In the genomic region with DNA sequence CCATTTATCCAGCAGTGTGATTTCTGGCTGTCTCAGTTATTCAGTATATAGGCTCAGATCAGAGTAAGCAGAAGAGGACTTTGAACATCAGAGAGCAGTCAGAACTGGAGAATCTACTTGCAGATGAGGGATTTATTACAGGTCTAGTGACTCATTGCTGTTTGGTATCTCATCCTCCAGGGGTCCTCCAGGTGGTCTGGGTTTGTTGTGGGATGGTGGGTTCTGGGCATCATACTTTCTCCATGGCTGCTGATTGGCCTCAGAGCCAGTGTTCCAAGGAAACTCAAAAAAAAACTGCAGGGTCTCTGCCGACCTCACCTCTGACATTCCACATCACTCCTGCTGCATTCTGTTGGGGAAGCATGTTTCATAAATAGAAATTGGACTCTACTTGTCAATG, we compare ENCODE assay signal across 28 cellular contexts.
"Had no signal": no experiment of that assay in that cellular context is flagged by ENCODE, and none has a peak within 500 bp of the region (broad histone marks: within the 10 kb centered on the region; RNA-seq: fewer than 3 reads in every experiment).

No MANE protein-coding gene starts in this region.

- H3K27ac Mint-ChIP-seq: activated CD4-positive, alpha-beta memory T cell treated with anti-CD3 and anti-CD28 coated beads, Interleukin-2, amount 10 ng/mL, durations not matched to agents 7 days and 5 days; activated CD4-positive, alpha-beta T cell treated with anti-CD3 and anti-CD28 coated beads, Interleukin-2, amount 10 ng/mL, durations not matched to agents 7 days and 5 days; activated naive CD4-positive, alpha-beta T cell treated with anti-CD3 and anti-CD28 coated beads, Interleukin-2, amount 10 ng/mL, durations not matched to agents 7 days and 5 days; activated naive CD4-positive, alpha-beta T cell treated with anti-CD3 and anti-CD28 coated beads, Interleukin-2, amount 50 U/mL, for 72 hours; activated naive CD8-positive, alpha-beta T cell treated with anti-CD3 and anti-CD28 coated beads, Interleukin-2, amount 10 ng/mL, durations not matched to agents 7 days and 5 days; activated T-cell treated with anti-CD3 and anti-CD28 coated beads, Interleukin-2, amount 50 U/mL, for 24 hours; activated T-cell treated with anti-CD3 and anti-CD28 coated beads, Interleukin-2, amount 50 U/mL, for 72 hours; T-helper 17 cell; T-helper 2 cell treated with Interferon-gamma antibody and Interleukin-4, amounts not matched to agents 5 μg/mL and 100 μg/mL, for 36 hours had no signal

- H3K4me1 Mint-ChIP-seq: activated CD4-positive, alpha-beta memory T cell treated with anti-CD3 and anti-CD28 coated beads, Interleukin-2, amount 10 ng/mL, durations not matched to agents 7 days and 5 days; activated CD4-positive, alpha-beta T cell treated with anti-CD3 and anti-CD28 coated beads, Interleukin-2, amount 10 ng/mL, durations not matched to agents 7 days and 5 days; activated naive CD4-positive, alpha-beta T cell treated with anti-CD3 and anti-CD28 coated beads, Interleukin-2, amount 10 ng/mL, durations not matched to agents 7 days and 5 days; activated naive CD8-positive, alpha-beta T cell treated with anti-CD3 and anti-CD28 coated beads, Interleukin-2, amount 10 ng/mL, durations not matched to agents 7 days and 5 days; brain; T-helper 17 cell had no signal

- H3K27me3 ChIP-seq: ascending aorta, breast epithelium, cardiac muscle cell, colonic mucosa had no signal

- H3K9me3 ChIP-seq: ascending aorta, breast epithelium, colonic mucosa had no signal

- H3K36me3 Mint-ChIP-seq: activated naive CD4-positive, alpha-beta T cell treated with anti-CD3 and anti-CD28 coated beads, Interleukin-2, amount 10 ng/mL, durations not matched to agents 7 days and 5 days; activated naive CD4-positive, alpha-beta T cell treated with anti-CD3 and anti-CD28 coated beads, Interleukin-2, amount 50 U/mL, for 72 hours; activated naive CD8-positive, alpha-beta T cell treated with anti-CD3 and anti-CD28 coated beads, Interleukin-2, amount 10 ng/mL, durations not matched to agents 7 days and 5 days; brain had no signal

- H3K4me1 ChIP-seq: ascending aorta, breast epithelium, colonic mucosa had no signal

- H3K27me3 Mint-ChIP-seq: activated CD4-positive, alpha-beta memory T cell treated with anti-CD3 and anti-CD28 coated beads, Interleukin-2, amount 10 ng/mL, durations not matched to agents 7 days and 5 days; activated CD4-positive, alpha-beta T cell treated with anti-CD3 and anti-CD28 coated beads, Interleukin-2, amount 10 ng/mL, durations not matched to agents 7 days and 5 days; activated naive CD4-positive, alpha-beta T cell treated with anti-CD3 and anti-CD28 coated beads, Interleukin-2, amount 10 ng/mL, durations not matched to agents 7 days and 5 days; activated naive CD8-positive, alpha-beta T cell treated with anti-CD3 and anti-CD28 coated beads, Interleukin-2, amount 10 ng/mL, durations not matched to agents 7 days and 5 days; activated T-cell treated with anti-CD3 and anti-CD28 coated beads, Interleukin-2, amount 50 U/mL, for 24 hours; brain; T-helper 17 cell had no signal

- H3K27ac ChIP-seq: ascending aorta, breast epithelium, cardiac muscle cell, colonic mucosa had no signal

- H3K36me3 ChIP-seq: ascending aorta, breast epithelium, cardiac muscle cell, colonic mucosa had no signal

- H3K4me3 ChIP-seq: ascending aorta, breast epithelium, cardiac muscle cell, colonic mucosa had no signal

- ATAC-seq: activated naive CD4-positive, alpha-beta T cell treated with anti-CD3 and anti-CD28 coated beads, Interleukin-2, amount 50 U/mL, for 72 hours; activated T-cell treated with anti-CD3 and anti-CD28 coated beads, Interleukin-2, amount 50 U/mL, for 72 hours; esophagus mucosa; T-helper 17 cell had no signal

- H3K4me3 Mint-ChIP-seq: activated CD4-positive, alpha-beta memory T cell treated with anti-CD3 and anti-CD28 coated beads, Interleukin-2, amount 10 ng/mL, durations not matched to agents 7 days and 5 days; activated CD4-positive, alpha-beta T cell treated with anti-CD3 and anti-CD28 coated beads, Interleukin-2, amount 10 ng/mL, durations not matched to agents 7 days and 5 days; activated naive CD4-positive, alpha-beta T cell treated with anti-CD3 and anti-CD28 coated beads, Interleukin-2, amount 10 ng/mL, durations not matched to agents 7 days and 5 days; activated naive CD8-positive, alpha-beta T cell treated with anti-CD3 and anti-CD28 coated beads, Interleukin-2, amount 10 ng/mL, durations not matched to agents 7 days and 5 days; activated T-cell treated with anti-CD3 and anti-CD28 coated beads, Interleukin-2, amount 50 U/mL, for 24 hours; activated T-cell treated with anti-CD3 and anti-CD28 coated beads, Interleukin-2, amount 50 U/mL, for 72 hours; brain; T-helper 17 cell; T-helper 2 cell treated with Interferon-gamma antibody and Interleukin-4, amounts not matched to agents 5 μg/mL and 100 μg/mL, for 36 hours had no signal

- DNase-seq: activated CD4-positive, alpha-beta memory T cell treated with anti-CD3 and anti-CD28 coated beads, Interleukin-2, amount 10 ng/mL, durations not matched to agents 7 days and 5 days; activated CD4-positive, alpha-beta T cell treated with anti-CD3 and anti-CD28 coated beads for 1 hour; activated CD4-positive, alpha-beta T cell treated with anti-CD3 and anti-CD28 coated beads for 4 hours; activated CD4-positive, alpha-beta T cell treated with anti-CD3 and anti-CD28 coated beads, Interleukin-2, amount 10 ng/mL, durations not matched to agents 7 days and 5 days; activated CD4-positive, alpha-beta T cell treated with anti-CD3 and anti-CD28 coated beads, Interleukin-2, amount 50 U/mL, for 4 hours; activated CD8-positive, alpha-beta memory T cell treated with anti-CD3 and anti-CD28 coated beads, Interleukin-2, amount 50 U/mL, for 48 hours; activated gamma-delta T cell; activated naive CD4-positive, alpha-beta T cell; activated naive CD4-positive, alpha-beta T cell treated with anti-CD3 and anti-CD28 coated beads, Interleukin-2, amount 10 ng/mL, durations not matched to agents 7 days and 5 days; activated naive CD8-positive, alpha-beta T cell treated with anti-CD3 and anti-CD28 coated beads, Interleukin-2, amount 10 ng/mL, durations not matched to agents 7 days and 5 days; activated T-cell treated with anti-CD3 and anti-CD28 coated beads for 4 hours; activated T-cell treated with anti-CD3 and anti-CD28 coated beads, Interleukin-2, amount 50 U/mL, for 24 hours; activated T-cell treated with anti-CD3 and anti-CD28 coated beads, Interleukin-2, amount 50 U/mL, for 72 hours; central memory CD4-positive, alpha-beta T cell; cerebellar nuclear complex; colonic mucosa; effector CD8-positive, alpha-beta T cell; foreskin fibroblast; head of caudate nucleus; T-helper 1 cell; T-helper 17 cell had no signal
